11 cellular contexts compared by ENCODE assay signal in the genomic region with DNA sequence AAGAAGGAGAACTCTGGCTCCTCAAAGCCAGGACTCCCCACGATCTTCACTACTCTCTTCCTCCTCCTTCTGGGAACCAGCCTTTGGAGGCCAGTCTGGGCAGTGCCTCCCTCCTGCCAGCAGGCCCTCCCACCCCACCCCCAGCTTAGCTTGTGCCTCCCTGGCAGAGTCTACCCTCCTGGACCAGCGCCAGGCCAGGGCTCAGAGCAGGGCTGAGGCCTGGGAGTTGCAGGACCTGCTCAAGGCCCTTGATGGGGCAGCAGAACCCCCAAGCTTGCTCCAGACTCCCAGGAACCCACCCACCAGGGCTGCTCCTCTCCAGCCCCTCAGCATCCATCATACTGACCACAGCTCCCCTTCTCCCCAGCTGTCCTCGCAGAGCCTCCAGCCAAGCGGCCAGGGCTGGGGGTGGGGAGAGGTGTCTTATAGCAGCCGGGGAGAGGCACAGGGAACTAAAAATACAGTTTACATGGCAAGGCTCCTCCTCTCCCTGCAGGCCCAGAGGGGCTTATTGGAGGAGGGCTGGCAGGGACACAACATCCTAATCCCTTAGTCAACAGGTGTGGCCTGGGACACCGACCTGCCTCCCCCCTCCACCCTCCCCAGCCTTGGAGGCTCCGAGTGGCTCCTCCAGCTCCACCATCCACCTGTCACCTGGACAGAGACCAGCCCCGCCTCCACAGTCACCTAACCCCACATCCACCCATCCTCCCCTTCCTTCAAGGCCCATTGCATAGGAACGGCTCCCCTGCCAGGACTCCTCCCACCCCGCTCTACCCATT. TPM values are rescaled to one million over a fixed set of nuclear protein-coding genes. Genes with fewer than 3 reads are reported as not detected.
DNase-seq lines count a peak whose midpoint lies in the region; ATAC-seq lines count a peak whose summit lies in the region.
"Had no signal": no experiment of that assay in that cellular context is flagged by ENCODE, and none has a peak within 500 bp of the region (broad histone marks: within the 10 kb centered on the region; RNA-seq: fewer than 3 reads in every experiment).

No MANE protein-coding gene starts in this region.

- H3K9ac ChIP-seq in NT2/D1 (ENCODE audit: insufficient read length, low read depth) (peak overlapping the region; percentile 47), stomach smooth muscle (ENCODE audit: low read length in 2 of 2) (no peak overlapping the region)

- 58% methylated on average over 10 of the region's 10 CpGs for WGBS in right cardiac atrium

- ATAC-seq in right cardiac atrium = peak; percentile 47 to 56
- no peak for ATAC-seq in GM19397 (IDR thresholded peaks at IDR 0.05; ENCODE audit: unreplicated experiment)
- ATAC-seq in GM21360 (IDR thresholded peaks at IDR 0.05; ENCODE audit: unreplicated experiment) = no peak

- H3K27ac ChIP-seq in right cardiac atrium (ENCODE audit: low read length) (peak overlapping the region; percentile 90), stomach smooth muscle (ENCODE audit: low read length) (peak overlapping the region; percentile 71)

- H3K9me3 ChIP-seq in NT2/D1 (ENCODE audit: insufficient read depth, low read length) = no peaks in the 10 kb centered on the region
- H3K9me3 ChIP-seq in right cardiac atrium (ENCODE audit: control insufficient read depth, low read length) = no peaks in the 10 kb centered on the region
- H3K9me3 ChIP-seq in stomach smooth muscle (ENCODE audit: control insufficient read depth in 2 of 2, low read length in 2 of 2) = no peaks in the 10 kb centered on the region

- H3K27me3 ChIP-seq in NT2/D1 (ENCODE audit: insufficient read depth, insufficient read length) (no peaks in the 10 kb centered on the region), right cardiac atrium (ENCODE audit: control insufficient read depth, insufficient read depth) (no peaks in the 10 kb centered on the region), stomach smooth muscle (ENCODE audit: control insufficient read depth in 1 of 2, insufficient read depth in 2 of 2, low read length in 2 of 2) (no peaks in the 10 kb centered on the region)

- H3K4me3 ChIP-seq in NT2/D1 (ENCODE audit: insufficient read length, low read depth) (no peak overlapping the region), right cardiac atrium (ENCODE audit: low read length) (no peak overlapping the region), stomach smooth muscle (ENCODE audit: low read length in 2 of 2) (peak overlapping the region in 1 of 2 donors; percentile 35)

- intact Hi-C loops in right cardiac atrium (cut with DNase I) = loop anchor here in 1 of 4 donors (10.0 kb wide), 1 partner anchor 188 kb away; no protein-coding TSS in a partner anchor

- DNase-seq in LoVo (ENCODE audit: low spot score) (peak; percentile 65), NT2/D1 (ENCODE audit: low read depth, low spot score) (no peak), right cardiac atrium (peak; percentile 59 to 86 (median 80)), globus pallidus (ENCODE audit: low spot score) (no peak)
- DNase-seq: activated gamma-delta T cell, GOT3 had no signal

- H3K4me1 ChIP-seq in NT2/D1 (ENCODE audit: insufficient read depth, insufficient read length) = peaks cover 4% of the 10 kb centered on the region
- peaks cover 8% of the 10 kb centered on the region for H3K4me1 ChIP-seq in right cardiac atrium (ENCODE audit: control insufficient read depth, insufficient read depth, low read length)
- H3K4me1 ChIP-seq in stomach smooth muscle (ENCODE audit: control insufficient read depth, insufficient read depth, low read length) = peaks cover 40% of the 10 kb centered on the region

- H3K36me3 ChIP-seq in NT2/D1 (ENCODE audit: insufficient read depth, insufficient read length, low read length) = no peaks in the 10 kb centered on the region
- H3K36me3 ChIP-seq in stomach smooth muscle (ENCODE audit: control insufficient read depth in 2 of 2, insufficient read depth in 2 of 2, low read length in 2 of 2) = no peaks in the 10 kb centered on the region

RNA-seq across cellular contexts. Expression of a gene that starts 5.2 kb away (rescaled TPM):
- over 10,000 TPM in 3 of 4 donors, 1,000 to 10,000 TPM in 1; 7,621 to 11,301 (median 10,496) TPM for total RNA-seq in right cardiac atrium
- polyA plus RNA-seq in right cardiac atrium = 14,884 TPM
- total RNA-seq: endothelial cell of umbilical vein had no signal
- polyA plus RNA-seq: endothelial cell of umbilical vein, IgD-negative memory B cell had no signal

RNA-seq across cellular contexts. Expression of a gene that starts 25.9 kb away (rescaled TPM):
- total RNA-seq in right cardiac atrium = 10 to 100 TPM in 2 of 4 donors, 1 to 10 TPM in 2; 6.8 to 13.3 (median 10.8) TPM
- polyA plus RNA-seq in right cardiac atrium = 4.2 TPM

Comparison
In these comparisons a context has a peak if more than half of its experiments do, and no peak if none do; other contexts are left out.
1. DNase-seq: peak in LoVo (single experiment) and right cardiac atrium (3 of 3); none in NT2/D1 (single experiment) and globus pallidus (single experiment).
2. ATAC-seq: peak in right cardiac atrium (2 of 2); none in GM19397 (single experiment) and GM21360 (single experiment).